In genomic region chr5:109394806-109395205, GRCh38 we compare ENCODE assay signal across 15 cellular contexts.
"Had no signal": no experiment of that assay in that cellular context is flagged by ENCODE, and none has a peak within 500 bp of the region (broad histone marks: within the 10 kb centered on the region; RNA-seq: fewer than 3 reads in every experiment).

No MANE protein-coding gene starts in this region.

- H3K4me3 ChIP-seq: colonic mucosa, left lung, ovary, sigmoid colon had no signal

- H3K36me3 ChIP-seq: colonic mucosa, left lung, ovary, sigmoid colon had no signal

- H3K9me3 ChIP-seq: colonic mucosa, left lung, ovary, sigmoid colon had no signal

- DNase-seq: activated CD4-positive, alpha-beta T cell treated with anti-CD3 and anti-CD28 coated beads, Interleukin-2, amount 50 U/mL, for 48 hours; activated CD8-positive, alpha-beta memory T cell treated with anti-CD3 and anti-CD28 coated beads, Interleukin-2, amount 10 ng/mL, durations not matched to agents 7 days and 5 days; activated naive CD4-positive, alpha-beta T cell treated with anti-CD3 and anti-CD28 coated beads, Interleukin-2, amount 10 ng/mL, durations not matched to agents 7 days and 5 days; activated T-cell treated with anti-CD3 and anti-CD28 coated beads, Interleukin-2, amount 50 U/mL, for 1 hour; central memory CD4-positive, alpha-beta T cell; mammary epithelial cell; nephron progenitor cell; ovary; sigmoid colon; stimulated activated CD4-positive, alpha-beta T cell treated with anti-CD3 and anti-CD28 coated beads, Interleukin-1b, Interleukin-23, amount 100 ng/mL, for 48 hours; stimulated activated naive CD8-positive, alpha-beta T cell treated with anti-CD3 and anti-CD28 coated beads, Interleukin-15, amount 100 ng/mL, for 72 hours; SW 1271 had no signal

- H3K27ac Mint-ChIP-seq: activated CD8-positive, alpha-beta memory T cell treated with anti-CD3 and anti-CD28 coated beads, Interleukin-2, amount 10 ng/mL, durations not matched to agents 7 days and 5 days; activated naive CD4-positive, alpha-beta T cell treated with anti-CD3 and anti-CD28 coated beads, Interleukin-2, amount 10 ng/mL, durations not matched to agents 7 days and 5 days; nephron progenitor cell; T-helper 2 cell treated with Interferon-gamma antibody and Interleukin-4, amounts not matched to agents 5 μg/mL and 100 μg/mL, for 36 hours had no signal

- H3K27me3 ChIP-seq: colonic mucosa, left lung, ovary, sigmoid colon had no signal

- H3K4me3 Mint-ChIP-seq: activated CD8-positive, alpha-beta memory T cell treated with anti-CD3 and anti-CD28 coated beads, Interleukin-2, amount 10 ng/mL, durations not matched to agents 7 days and 5 days; activated naive CD4-positive, alpha-beta T cell treated with anti-CD3 and anti-CD28 coated beads, Interleukin-2, amount 10 ng/mL, durations not matched to agents 7 days and 5 days; nephron progenitor cell; stimulated activated naive CD8-positive, alpha-beta T cell treated with anti-CD3 and anti-CD28 coated beads, Interleukin-15, amount 100 ng/mL, for 72 hours; T-helper 2 cell treated with Interferon-gamma antibody and Interleukin-4, amounts not matched to agents 5 μg/mL and 100 μg/mL, for 36 hours had no signal

- H3K27me3 Mint-ChIP-seq: activated CD8-positive, alpha-beta memory T cell treated with anti-CD3 and anti-CD28 coated beads, Interleukin-2, amount 10 ng/mL, durations not matched to agents 7 days and 5 days; activated naive CD4-positive, alpha-beta T cell treated with anti-CD3 and anti-CD28 coated beads, Interleukin-2, amount 10 ng/mL, durations not matched to agents 7 days and 5 days; stimulated activated naive CD8-positive, alpha-beta T cell treated with anti-CD3 and anti-CD28 coated beads, Interleukin-15, amount 100 ng/mL, for 72 hours had no signal

- H3K27ac ChIP-seq: colonic mucosa, left lung, ovary had no signal

- H3K9me3 Mint-ChIP-seq: activated naive CD4-positive, alpha-beta T cell treated with anti-CD3 and anti-CD28 coated beads, Interleukin-2, amount 10 ng/mL, durations not matched to agents 7 days and 5 days had no signal

- ATAC-seq: activated CD8-positive, alpha-beta memory T cell treated with anti-CD3 and anti-CD28 coated beads, Interleukin-2, amount 10 ng/mL, durations not matched to agents 7 days and 5 days; left lung; stimulated activated naive CD8-positive, alpha-beta T cell treated with anti-CD3 and anti-CD28 coated beads, Interleukin-15, amount 100 ng/mL, for 72 hours had no signal
